14 cellular contexts compared by ENCODE assay signal in genomic region chr10:71821909-71822763, GRCh38. TPM values are rescaled to one million over a fixed set of nuclear protein-coding genes. Genes with fewer than 3 reads are reported as not detected.
DNase-seq lines count a peak whose midpoint lies in the region; ATAC-seq, FAIRE-seq and TF ChIP-seq lines count a peak whose summit lies in the region.
"Had no signal": no experiment of that assay in that cellular context is flagged by ENCODE, and none has a peak within 500 bp of the region (broad histone marks: within the 10 kb centered on the region; RNA-seq: fewer than 3 reads in every experiment).

No MANE protein-coding gene starts in this region.

- no peak overlapping the region for H3K4me2 ChIP-seq in Karpas-422 (ENCODE audit: low read depth, low read length, poor library complexity, severe bottlenecking)

- peaks cover 13% of the 10 kb centered on the region for H4K20me1 ChIP-seq in Karpas-422 (ENCODE audit: insufficient read depth, low read depth, low read length)

- H2AFZ ChIP-seq in Karpas-422 (ENCODE audit: low read length) = no peak overlapping the region

- no peak for FAIRE-seq in D721Med (lab: Jason Lieb, UNC)
- FAIRE-seq: pancreas had no signal

- peak; percentile 31 for DNase-seq in NOMO-1 treated with DMSO at 0.1 percent for 48 hours (lab: John Stamatoyannopoulos, UW; ENCODE audit: unreplicated experiment)
- no peak for DNase-seq in NOMO-1 treated with dmso at 0.1 percent for 144 hours (lab: John Stamatoyannopoulos, UW; ENCODE audit: unreplicated experiment)
- DNase-seq in Jurkat, Clone E6-1 (ENCODE audit: low read depth, low spot score) = peak; percentile 78
- DNase-seq in activated naive CD8-positive, alpha-beta T cell treated with anti-CD3 and anti-CD28 coated beads, Interleukin-2, amount 50 U/mL, for 24 hours = no peak
- DNase-seq in natural killer cell treated with Interleukin-12 subunit alpha and Interleukin-12 subunit beta and Interleukin-15 and Interleukin-18, amount 100 ng/mL, for 72 hours (ENCODE audit: low spot score) = no peak
- no peak for DNase-seq in kidney glomerular epithelial cell (lab: John Stamatoyannopoulos, UW)
- DNase-seq in Karpas-422 = no peak
- DNase-seq in D721Med (ENCODE audit: insufficient read length, low spot score) = no peak
- DNase-seq: 8988T, Calu3, NCI-H1930, NCI-H748 treated with DMSO at 0.1 percent for 48 hours, pancreas, tibial artery had no signal

- ATAC-seq in activated naive CD8-positive, alpha-beta T cell treated with anti-CD3 and anti-CD28 coated beads, Interleukin-2, amount 50 U/mL, for 24 hours = peak; percentile 85
- peak; percentile 82 to 92 for ATAC-seq in natural killer cell treated with Interleukin-12 subunit alpha and Interleukin-12 subunit beta and Interleukin-15 and Interleukin-18, amount 100 ng/mL, for 72 hours
- ATAC-seq: pancreas had no signal

- no peak overlapping the region for H3K27ac ChIP-seq in Karpas-422 (ENCODE audit: low read length)
- H3K27ac ChIP-seq: pancreas, tibial artery had no signal

- no peak overlapping the region for H3K4me3 Mint-ChIP-seq in activated naive CD8-positive, alpha-beta T cell treated with anti-CD3 and anti-CD28 coated beads, Interleukin-2, amount 50 U/mL, for 24 hours
- no peak overlapping the region for H3K4me3 Mint-ChIP-seq in natural killer cell treated with Interleukin-12 subunit alpha and Interleukin-12 subunit beta and Interleukin-15 and Interleukin-18, amount 100 ng/mL, for 72 hours

- H3K4me1 ChIP-seq in Karpas-422 (ENCODE audit: low read length) = peaks cover 8% of the 10 kb centered on the region
- H3K4me1 ChIP-seq: pancreas had no signal

- H3K9ac ChIP-seq in Karpas-422 (ENCODE audit: low read length) = no peak overlapping the region

- no peak overlapping the region for H3K4me3 ChIP-seq in Jurkat, Clone E6-1 (ENCODE audit: low read length)
- H3K4me3 ChIP-seq in Karpas-422 (ENCODE audit: low read length) = no peak overlapping the region
- H3K4me3 ChIP-seq: pancreas, tibial artery had no signal

- H3K27ac Mint-ChIP-seq in activated naive CD8-positive, alpha-beta T cell treated with anti-CD3 and anti-CD28 coated beads, Interleukin-2, amount 50 U/mL, for 24 hours = no peak overlapping the region
- H3K27ac Mint-ChIP-seq in natural killer cell treated with Interleukin-12 subunit alpha and Interleukin-12 subunit beta and Interleukin-15 and Interleukin-18, amount 100 ng/mL, for 72 hours = peak overlapping the region in 1 of 2 donors; percentile 33

- no peaks in the 10 kb centered on the region for H3K9me3 Mint-ChIP-seq in activated naive CD8-positive, alpha-beta T cell treated with anti-CD3 and anti-CD28 coated beads, Interleukin-2, amount 50 U/mL, for 24 hours
- H3K9me3 Mint-ChIP-seq in natural killer cell treated with Interleukin-12 subunit alpha and Interleukin-12 subunit beta and Interleukin-15 and Interleukin-18, amount 100 ng/mL, for 72 hours = no peaks in the 10 kb centered on the region

- H3K27me3 Mint-ChIP-seq in activated naive CD8-positive, alpha-beta T cell treated with anti-CD3 and anti-CD28 coated beads, Interleukin-2, amount 50 U/mL, for 24 hours = no peaks in the 10 kb centered on the region
- no peaks in the 10 kb centered on the region for H3K27me3 Mint-ChIP-seq in natural killer cell treated with Interleukin-12 subunit alpha and Interleukin-12 subunit beta and Interleukin-15 and Interleukin-18, amount 100 ng/mL, for 72 hours

- H3K27me3 ChIP-seq in Karpas-422 (ENCODE audit: low read length) = no peaks in the 10 kb centered on the region
- H3K27me3 ChIP-seq: pancreas, tibial artery had no signal

- peaks cover 15% of the 10 kb centered on the region for H3K4me1 Mint-ChIP-seq in activated naive CD8-positive, alpha-beta T cell treated with anti-CD3 and anti-CD28 coated beads, Interleukin-2, amount 50 U/mL, for 24 hours
- H3K4me1 Mint-ChIP-seq in natural killer cell treated with Interleukin-12 subunit alpha and Interleukin-12 subunit beta and Interleukin-15 and Interleukin-18, amount 100 ng/mL, for 72 hours (ENCODE audit: low read depth in 2 of 2) = peaks cover 17 to 24% of the 10 kb centered on the region in 2 donors

- 0 out of 2 replicates have a peak, but pooled peaks cover 19% of the 10 kb centered on the region for H3K36me3 ChIP-seq in Karpas-422 (ENCODE audit: insufficient read depth, low read length)

- peaks cover 33% of the 10 kb centered on the region for H3K36me3 Mint-ChIP-seq in activated naive CD8-positive, alpha-beta T cell treated with anti-CD3 and anti-CD28 coated beads, Interleukin-2, amount 50 U/mL, for 24 hours (ENCODE audit: low read depth)
- peaks cover 17% of the 10 kb centered on the region for H3K36me3 Mint-ChIP-seq in natural killer cell treated with Interleukin-12 subunit alpha and Interleukin-12 subunit beta and Interleukin-15 and Interleukin-18, amount 100 ng/mL, for 72 hours

- H3K9me3 ChIP-seq in Karpas-422 (ENCODE audit: low read length) = no peaks in the 10 kb centered on the region
- H3K9me3 ChIP-seq: pancreas, tibial artery had no signal

- TF ChIP-seq CTCF in D721Med (IDR thresholded peaks at IDR 0.05; ENCODE audit: insufficient read depth, missing control alignments) = no peak

- no peaks in the 10 kb centered on the region for H3K9me2 ChIP-seq in Karpas-422 (replicated peaks; ENCODE audit: insufficient read depth, low read length)

- no peaks in the 10 kb centered on the region for H3K79me2 ChIP-seq in Karpas-422 (ENCODE audit: low read length)

RNA-seq across cellular contexts. Expression of gene PSAP, which starts 28.9 kb away (rescaled TPM):
- polyA plus RNA-seq in Jurkat, Clone E6-1 (2012; ENCODE audit: insufficient read depth, insufficient read length) = 254 TPM
- total RNA-seq in natural killer cell treated with Interleukin-12 subunit alpha and Interleukin-12 subunit beta and Interleukin-15 and Interleukin-18, amount 100 ng/mL, for 72 hours = 100 to 1,000 TPM; 136 to 207 TPM
- 114 and 201 TPM in 2 replicates for total RNA-seq in Karpas-422 (2014; rRNA removed; shearing (Covaris generic); ENCODE audit: low replicate concordance)

RNA-seq across cellular contexts. Expression of gene VSIR, which starts 48.8 kb away (rescaled TPM):
- 8.0 TPM for polyA plus RNA-seq in Jurkat, Clone E6-1 (2012; ENCODE audit: insufficient read depth, insufficient read length)
- total RNA-seq in natural killer cell treated with Interleukin-12 subunit alpha and Interleukin-12 subunit beta and Interleukin-15 and Interleukin-18, amount 100 ng/mL, for 72 hours = 10 to 100 TPM; 18.8 to 19.7 TPM
- 0.07 and 1.8 TPM in 2 replicates for total RNA-seq in Karpas-422 (2014; rRNA removed; shearing (Covaris generic); ENCODE audit: low replicate concordance)

Comparison
In these comparisons a context has a peak if more than half of its experiments do, and no peak if none do; other contexts are left out.
1. DNase-seq: peak in NOMO-1 treated with DMSO at 0.1 percent for 48 hours (single experiment) and Jurkat, Clone E6-1 (single experiment); none in NOMO-1 treated with dmso at 0.1 percent for 144 hours (single experiment), activated naive CD8-positive, alpha-beta T cell treated with anti-CD3 and anti-CD28 coated beads, Interleukin-2, amount 50 U/mL, for 24 hours (single experiment), natural killer cell treated with Interleukin-12 subunit alpha and Interleukin-12 subunit beta and Interleukin-15 and Interleukin-18, amount 100 ng/mL, for 72 hours (single experiment), kidney glomerular epithelial cell (single experiment), Karpas-422 (single experiment) and D721Med (single experiment).